ENCODE assay signal across 9 cellular contexts in genomic region chr12:53696655-53697321, GRCh38. TPM values are rescaled to one million over a fixed set of nuclear protein-coding genes. Genes with fewer than 3 reads are reported as not detected.
DNase-seq lines count a peak whose midpoint lies in the region; ATAC-seq and TF ChIP-seq lines count a peak whose summit lies in the region.
"Had no signal": no experiment of that assay in that cellular context is flagged by ENCODE, and none has a peak within 500 bp of the region (broad histone marks: within the 10 kb centered on the region; RNA-seq: fewer than 3 reads in every experiment).

No MANE protein-coding gene starts in this region.

- peak overlapping the region; percentile 75 for H3K4me2 ChIP-seq in mesenchymal stem cell (ENCODE audit: low read length, poor library complexity, severe bottlenecking)

- no peak overlapping the region for H2BK5ac ChIP-seq in mesenchymal stem cell (ENCODE audit: low read depth, low read length, poor library complexity, severe bottlenecking)

- H2BK120ac ChIP-seq in mesenchymal stem cell (ENCODE audit: low read depth, low read length): no peak overlapping the region

- no peak overlapping the region for H3K4me3 Mint-ChIP-seq in MCF 10A (ENCODE audit: unreplicated experiment)

- no peak overlapping the region for H3K18ac ChIP-seq in mesenchymal stem cell (ENCODE audit: low read depth in 1 of 2, low read length in 2 of 2)

- TF ChIP-seq CTCF in breast epithelium (IDR thresholded peaks at IDR 0.05) (no peak), MCF 10A (IDR thresholded peaks at IDR 0.05; ENCODE audit: unreplicated experiment) (no peak), dorsolateral prefrontal cortex (IDR thresholded peaks at IDR 0.05 in 54 of 56, conservative IDR thresholded peaks at IDR 0.05 in 2 of 56; ENCODE audit: low read depth in 1 of 56, partially characterized antibody in 56 of 56) (no peak)

- TF ChIP-seq POLR2A in breast epithelium (IDR thresholded peaks at IDR 0.05): no peak

- H3K36me3 ChIP-seq in breast epithelium (no peaks in the 10 kb centered on the region), mesenchymal stem cell (ENCODE audit: control insufficient read depth in 1 of 2, insufficient read depth in 2 of 2, low read depth in 1 of 2, low read length in 2 of 2) (no peaks in the 10 kb centered on the region), urinary bladder (ENCODE audit: insufficient read depth) (no peaks in the 10 kb centered on the region)
- H3K36me3 ChIP-seq: BLaER1 treated with 17β-estradiol and CSF1 and Interleukin-3, amounts not matched to agents 10 nM and 100 nM had no signal

- H3K27me3 ChIP-seq in breast epithelium: peaks cover 4 to 46% of the 10 kb centered on the region in 2 donors
- H3K27me3 ChIP-seq in dorsolateral prefrontal cortex: peaks cover 0 to 16% (median 0%) of the 10 kb centered on the region in 45 donors
- H3K27me3 ChIP-seq in mesenchymal stem cell (ENCODE audit: control insufficient read depth in 1 of 2, insufficient read depth in 1 of 2, low read length in 2 of 2): peaks cover 43 to 61% of the 10 kb centered on the region in 2 experiments

- H2BK12ac ChIP-seq in mesenchymal stem cell (ENCODE audit: low read length in 2 of 2): no peak overlapping the region

- H3K9me3 ChIP-seq in breast epithelium (no peaks in the 10 kb centered on the region), mesenchymal stem cell (ENCODE audit: control insufficient read depth, low read length) (no peaks in the 10 kb centered on the region)

- H3K27ac ChIP-seq in breast epithelium: no peak overlapping the region
- no peak overlapping the region for H3K27ac ChIP-seq in dorsolateral prefrontal cortex
- no peak overlapping the region for H3K27ac ChIP-seq in mesenchymal stem cell (ENCODE audit: low read length, poor library complexity, severe bottlenecking)
- H3K27ac ChIP-seq in urinary bladder (ENCODE audit: low read depth): no peak overlapping the region
- H3K27ac ChIP-seq: BLaER1 treated with 17β-estradiol and CSF1 and Interleukin-3, amounts not matched to agents 10 nM and 100 nM had no signal

- CTCF ChIA-PET in MCF 10A (lab: Yijun Ruan, JAX): interaction anchor here (1.0 to 4.5 kb wide), 3 partner anchors 47 to 50 kb away, joined by 3 to 172 read pairs (median 5); no protein-coding TSS in a partner anchor

- intact Hi-C loops in breast epithelium (cut with DNase I; ENCODE audit: low total_unique reads) (loop anchor here (5.0 kb wide), 1 partner anchor 51 kb away; no protein-coding TSS in a partner anchor), MCF 10A (cut with micrococcal nuclease) (no loop called here), dorsolateral prefrontal cortex (cut with DNase I) (no loop called here)

- POLR2A ChIA-PET in MCF 10A (lab: Yijun Ruan, JAX): no interaction called here

- H3K36me3 Mint-ChIP-seq in MCF 10A (ENCODE audit: insufficient read depth, unreplicated experiment): no peaks in the 10 kb centered on the region

- H3K27me3 Mint-ChIP-seq in MCF 10A (ENCODE audit: insufficient read depth, unreplicated experiment): peaks cover 42% of the 10 kb centered on the region

- H3K23ac ChIP-seq in mesenchymal stem cell (ENCODE audit: low read length in 2 of 2): no peak overlapping the region

- H3K14ac ChIP-seq in mesenchymal stem cell (ENCODE audit: low read length in 2 of 2): no peak overlapping the region

- H3K79me1 ChIP-seq in mesenchymal stem cell (replicated peaks; ENCODE audit: low read length, poor library complexity, severe bottlenecking): no peaks in the 10 kb centered on the region

- peak overlapping the region in 2 of 3 donors; percentile 8 to 26 for H3K4me3 ChIP-seq in breast epithelium
- H3K4me3 ChIP-seq in dorsolateral prefrontal cortex: peak overlapping the region; percentile 20 to 70 (median 50)
- H3K4me3 ChIP-seq in mesenchymal stem cell (ENCODE audit: insufficient read depth in 1 of 2, low read depth in 1 of 2, low read length in 2 of 2): no peak overlapping the region
- peak overlapping the region; percentile 19 for H3K4me3 ChIP-seq in urinary bladder (ENCODE audit: low read depth, low read length)
- H3K4me3 ChIP-seq: BLaER1 treated with 17β-estradiol and CSF1 and Interleukin-3, amounts not matched to agents 10 nM and 100 nM had no signal

- no peak for DNase-seq in breast epithelium (ENCODE audit: low spot score in 2 of 2)
- no peak for DNase-seq in MCF 10A (ENCODE audit: unreplicated experiment)
- DNase-seq in dorsolateral prefrontal cortex: no peak
- DNase-seq in mesenchymal stem cell: no peak
- DNase-seq in ecto neural progenitor cell (ENCODE audit: low spot score): no peak
- DNase-seq in central memory CD4-positive, alpha-beta T cell: no peak

- H4K8ac ChIP-seq in mesenchymal stem cell (ENCODE audit: low read length): no peak overlapping the region

- no peak for ATAC-seq in HG03139 (IDR thresholded peaks at IDR 0.05; ENCODE audit: unreplicated experiment)

- no peak overlapping the region for H2BK15ac ChIP-seq in mesenchymal stem cell (ENCODE audit: low read depth, poor library complexity, severe bottlenecking)

- WGBS in mesenchymal stem cell: 23% methylated on average over 19 of the region's 24 CpGs
- 45% methylated on average over 24 of the region's 24 CpGs for WGBS in urinary bladder

- H2AFZ ChIP-seq in mesenchymal stem cell (ENCODE audit: low read depth, low read length): no peak overlapping the region

- no peak overlapping the region for H3K9ac ChIP-seq in mesenchymal stem cell (ENCODE audit: low read length)
- H3K9ac ChIP-seq: BLaER1 treated with 17β-estradiol and CSF1 and Interleukin-3, amounts not matched to agents 10 nM and 100 nM had no signal

- no peak overlapping the region for H3K4ac ChIP-seq in mesenchymal stem cell (ENCODE audit: low read depth in 1 of 2, low read length in 2 of 2)

- H3K9me3 Mint-ChIP-seq in MCF 10A (ENCODE audit: unreplicated experiment): peaks cover 2% of the 10 kb centered on the region

- H3K4me1 ChIP-seq in breast epithelium: no peaks in the 10 kb centered on the region
- peaks cover 11% of the 10 kb centered on the region for H3K4me1 ChIP-seq in mesenchymal stem cell (ENCODE audit: control insufficient read depth, insufficient read depth, low read depth, low read length)
- no peaks in the 10 kb centered on the region for H3K4me1 ChIP-seq in urinary bladder (ENCODE audit: insufficient read depth)

- H3K27ac Mint-ChIP-seq in MCF 10A (ENCODE audit: low read depth, unreplicated experiment): no peak overlapping the region

- BruUV-seq in MCF 10A (replicated peaks; lab: Mats Ljungman, UMichigan): no TSS peak

- H3K4me1 Mint-ChIP-seq in MCF 10A (ENCODE audit: insufficient read depth, unreplicated experiment): peaks cover 1% of the 10 kb centered on the region

- H4K91ac ChIP-seq in mesenchymal stem cell (ENCODE audit: low read length): no peak overlapping the region

- no peak overlapping the region for H2AK5ac ChIP-seq in mesenchymal stem cell (ENCODE audit: low read length, severe bottlenecking)

RNA-seq across cellular contexts. Expression of gene ATP5MC2, which starts 20.9 kb away (rescaled TPM):
- total RNA-seq in breast epithelium (100 to 1,000 TPM; 286 to 394 (median 306) TPM), MCF 10A (2022) (328 and 381 TPM in 2 replicates), dorsolateral prefrontal cortex (100 to 1,000 TPM; 147 to 261 (median 203) TPM), urinary bladder (109 TPM)
- polyA plus RNA-seq in mesenchymal stem cell (2013, experiment 1 of 2): 474 TPM
- polyA plus RNA-seq in mesenchymal stem cell (2013, experiment 2 of 2): 484 TPM
- polyA plus RNA-seq in urinary bladder: 513 TPM

RNA-seq across cellular contexts. Expression of gene CALCOCO1, which starts 30.5 kb away (rescaled TPM):
- 100 to 1,000 TPM; 218 to 301 (median 295) TPM for total RNA-seq in breast epithelium
- total RNA-seq in MCF 10A (2022): 49.4 and 74.6 TPM in 2 replicates
- 100 to 1,000 TPM; 146 to 279 (median 206) TPM for total RNA-seq in dorsolateral prefrontal cortex
- 52.6 TPM for polyA plus RNA-seq in mesenchymal stem cell (2013, experiment 1 of 2)
- 49.8 TPM for polyA plus RNA-seq in mesenchymal stem cell (2013, experiment 2 of 2)
- total RNA-seq in urinary bladder: 85.4 TPM
- polyA plus RNA-seq in urinary bladder: 280 TPM

RNA-seq across cellular contexts. Expression of gene CISTR, which starts 55.0 kb away (rescaled TPM):
- not detected for total RNA-seq in breast epithelium
- total RNA-seq in MCF 10A (2022): not detected in 2 replicates
- total RNA-seq in dorsolateral prefrontal cortex: 1 to 10 TPM in 52 of 120 experiments, under 1 TPM in 9, not detected in 59; 0.86 to 3.7 (median 1.4) TPM
- not detected for polyA plus RNA-seq in mesenchymal stem cell (2013, experiment 1 of 2)
- not detected for polyA plus RNA-seq in mesenchymal stem cell (2013, experiment 2 of 2)
- not detected for total RNA-seq in urinary bladder
- not detected for polyA plus RNA-seq in urinary bladder

Comparison
In these comparisons a context has a peak if more than half of its experiments do, and no peak if none do; other contexts are left out.
1. H3K4me3 ChIP-seq: peak in breast epithelium (2 of 3), dorsolateral prefrontal cortex (59 of 59) and urinary bladder (single experiment); none in mesenchymal stem cell (0 of 2).